10 cellular contexts compared by ENCODE assay signal in the genomic region with DNA sequence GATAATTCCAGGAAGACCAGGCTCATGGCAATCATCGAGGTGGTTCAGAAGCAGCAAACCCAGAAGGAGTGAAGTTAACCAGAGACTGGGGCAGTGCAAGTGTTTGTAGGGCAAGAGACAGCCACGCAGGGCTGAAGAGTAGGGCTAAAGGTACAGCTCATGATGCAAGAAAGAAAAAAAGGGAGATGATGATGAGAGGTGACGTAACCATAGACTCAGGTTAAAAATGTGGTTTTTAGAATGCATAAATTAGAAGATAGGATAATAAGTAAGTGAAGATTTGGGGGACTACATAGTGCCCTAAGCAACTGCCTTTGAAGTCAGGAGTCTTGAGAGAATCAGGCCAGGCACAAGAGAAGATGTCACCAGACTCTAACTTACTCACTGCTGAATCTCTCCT. TPM values are rescaled to one million over a fixed set of nuclear protein-coding genes. Genes with fewer than 3 reads are reported as not detected.
"Had no signal": no experiment of that assay in that cellular context is flagged by ENCODE, and none has a peak within 500 bp of the region (broad histone marks: within the 10 kb centered on the region; RNA-seq: fewer than 3 reads in every experiment).

No MANE protein-coding gene starts in this region.

- FAIRE-seq: HTR-8/SVneo had no signal

- H3K4me3 Mint-ChIP-seq: IgD-negative memory B cell had no signal

- H3K36me3 Mint-ChIP-seq: IgD-negative memory B cell had no signal

- ATAC-seq: HCT116 had no signal

- H3K4me2 ChIP-seq: KMS-11 had no signal

- H3K27ac ChIP-seq: KMS-11 had no signal

- H3K4me3 ChIP-seq: HAP-1 had no signal

- H3K9me3 Mint-ChIP-seq: IgD-negative memory B cell had no signal

- H3K4me1 Mint-ChIP-seq: IgD-negative memory B cell had no signal

- H3K27ac Mint-ChIP-seq: IgD-negative memory B cell had no signal

- H3K9me3 ChIP-seq: HAP-1 had no signal

- H3K4me1 ChIP-seq: HAP-1 had no signal

- H3K36me3 ChIP-seq: HAP-1 had no signal

- DNase-seq: GOT3, H7, KBM-7 had no signal

- H3K9ac ChIP-seq: KMS-11 had no signal

RNA-seq across cellular contexts. Expression of gene LCE7A, which starts 0.3 kb away (rescaled TPM):
- total RNA-seq: H4, H7, HT-29 had no signal
- polyA plus RNA-seq: IgD-negative memory B cell had no signal

RNA-seq across cellular contexts. Expression of gene LCE6A, which starts 17.5 kb away (rescaled TPM):
- total RNA-seq: H4, H7, HT-29 had no signal
- polyA plus RNA-seq: IgD-negative memory B cell had no signal

RNA-seq across cellular contexts. Expression of gene SMCP, which starts 18.0 kb away (rescaled TPM):
- total RNA-seq: H4, H7, HT-29 had no signal
- polyA plus RNA-seq: IgD-negative memory B cell had no signal

RNA-seq across cellular contexts. Expression of gene LCE1A, which starts 32.9 kb away (rescaled TPM):
- total RNA-seq: H4, H7, HT-29 had no signal
- polyA plus RNA-seq: IgD-negative memory B cell had no signal

RNA-seq across cellular contexts. Expression of gene IVL, which starts 48.2 kb away (rescaled TPM):
- total RNA-seq: H4, H7 had no signal
- polyA plus RNA-seq: IgD-negative memory B cell had no signal
